8 cellular contexts compared by ENCODE assay signal in the genomic region with DNA sequence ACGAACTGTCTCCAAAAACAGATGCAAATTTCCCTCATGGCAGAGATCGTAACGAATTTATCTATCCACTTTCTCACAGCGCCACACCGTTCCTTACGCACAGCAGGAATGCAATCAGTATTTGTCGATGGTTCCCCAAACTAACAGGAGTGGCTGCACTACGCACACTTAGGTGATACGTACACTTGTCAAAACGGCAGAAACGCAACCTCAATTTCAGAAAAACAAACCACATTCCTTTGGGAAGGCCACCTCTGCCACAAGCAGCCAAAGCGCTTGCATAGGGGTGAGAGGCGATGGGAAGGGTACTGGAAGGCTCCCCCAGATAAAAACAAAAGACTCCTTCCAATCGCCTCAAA. TPM values are rescaled to one million over a fixed set of nuclear protein-coding genes. Genes with fewer than 3 reads are reported as not detected.
A peak's percentile ranks its signal among the peaks of the same experiment; 100 is the strongest.
DNase-seq lines count a peak whose midpoint lies in the region; ATAC-seq and TF ChIP-seq lines count a peak whose summit lies in the region.

No MANE protein-coding gene starts in this region.

- H3K9me3 ChIP-seq in iPS-18c (ENCODE audit: control insufficient read depth, insufficient read depth, low read length) (no peaks in the 10 kb centered on the region), skeletal muscle tissue (ENCODE audit: control insufficient read depth in 3 of 3, low read length in 3 of 3) (no peaks in the 10 kb centered on the region)

- H3K27ac Mint-ChIP-seq in activated T-cell treated with anti-CD3 and anti-CD28 coated beads, Interleukin-2, amount 50 U/mL, for 72 hours = peak overlapping the region; percentile 88

- no peak for TF ChIP-seq CTCF in astrocyte of the spinal cord (IDR thresholded peaks at IDR 0.05; ENCODE audit: low read depth, low read length)

- in situ Hi-C loops in astrocyte of the spinal cord (cut with HindIII; ENCODE audit: low sequenced_read_pairs) = no loop called here

- H3K27ac ChIP-seq in skeletal muscle tissue (ENCODE audit: low read depth, low read length) = peak overlapping the region; percentile 90

- DNase-seq in activated T-cell treated with anti-CD3 and anti-CD28 coated beads, Interleukin-2, amount 50 U/mL, for 72 hours = no peak
- no peak for DNase-seq in activated T-cell treated with anti-CD3 and anti-CD28 coated beads, Interleukin-2, amount 50 U/mL, for 48 hours
- DNase-seq in NCI-H2171 (lab: John Stamatoyannopoulos, UW) (peak; percentile 23), astrocyte of the spinal cord (ENCODE audit: low read depth, low spot score) (peak; percentile 44), activated gamma-delta T cell (lab: John Stamatoyannopoulos, UW) (no peak)

- peaks cover 15 to 31% (median 16%) of the 10 kb centered on the region in 3 donors for H3K4me1 ChIP-seq in skeletal muscle tissue (ENCODE audit: control insufficient read depth in 3 of 3, insufficient read depth in 3 of 3, low read length in 3 of 3)

- no peaks in the 10 kb centered on the region for H3K9me3 Mint-ChIP-seq in activated T-cell treated with anti-CD3 and anti-CD28 coated beads, Interleukin-2, amount 50 U/mL, for 72 hours

- H3K27me3 ChIP-seq in skeletal muscle tissue (ENCODE audit: control insufficient read depth in 3 of 3, insufficient read depth in 3 of 3, low read length in 3 of 3) = no peaks in the 10 kb centered on the region

- peak overlapping the region; percentile 94 to 97 (median 95) for H3K9ac ChIP-seq in skeletal muscle tissue (ENCODE audit: low read depth in 1 of 3, low read length in 3 of 3)

- no peaks in the 10 kb centered on the region for H3K27me3 Mint-ChIP-seq in activated T-cell treated with anti-CD3 and anti-CD28 coated beads, Interleukin-2, amount 50 U/mL, for 72 hours (ENCODE audit: low read depth)

- no peaks in the 10 kb centered on the region for H3K36me3 ChIP-seq in skeletal muscle tissue (ENCODE audit: control insufficient read depth in 3 of 3, insufficient read depth in 3 of 3, low read length in 3 of 3)

- peak overlapping the region; percentile 86 to 95 for H3K4me3 Mint-ChIP-seq in activated T-cell treated with anti-CD3 and anti-CD28 coated beads, Interleukin-2, amount 50 U/mL, for 72 hours

- peaks cover 40% of the 10 kb centered on the region for H3K4me1 Mint-ChIP-seq in activated T-cell treated with anti-CD3 and anti-CD28 coated beads, Interleukin-2, amount 50 U/mL, for 72 hours (ENCODE audit: low read depth)

- H3K4me3 ChIP-seq in astrocyte of the spinal cord (ENCODE audit: low read depth, low read length) = peak overlapping the region; percentile 98
- H3K4me3 ChIP-seq in iPS-18c (ENCODE audit: insufficient read depth, low read depth, low read length) = peak overlapping the region; percentile 91
- peak overlapping the region; percentile 84 to 98 (median 97) for H3K4me3 ChIP-seq in skeletal muscle tissue (ENCODE audit: low read length in 3 of 3)

- ATAC-seq in activated T-cell treated with anti-CD3 and anti-CD28 coated beads, Interleukin-2, amount 50 U/mL, for 72 hours (replicated peaks in 1 of 2) = peak; percentile 12 to 20
- peak; percentile 18 for ATAC-seq in HG02840 (IDR thresholded peaks at IDR 0.05; ENCODE audit: low FRiP score, unreplicated experiment)

- peaks cover 3 to 5% of the 10 kb centered on the region in 2 donors for H3K36me3 Mint-ChIP-seq in activated T-cell treated with anti-CD3 and anti-CD28 coated beads, Interleukin-2, amount 50 U/mL, for 72 hours (ENCODE audit: insufficient read depth in 2 of 2)

RNA-seq across cellular contexts. Expression of gene MDN1, which starts 0.6 kb away (rescaled TPM):
- total RNA-seq in activated T-cell treated with anti-CD3 and anti-CD28 coated beads, Interleukin-2, amount 50 U/mL, for 72 hours = 10 to 100 TPM; 41.0 to 48.2 TPM
- 30.8 TPM for total RNA-seq in skeletal muscle tissue

RNA-seq across cellular contexts. Expression of gene CASP8AP2, which starts 10.7 kb away (rescaled TPM):
- 10 to 100 TPM; 27.2 to 36.1 TPM for total RNA-seq in activated T-cell treated with anti-CD3 and anti-CD28 coated beads, Interleukin-2, amount 50 U/mL, for 72 hours
- 7.3 TPM for total RNA-seq in skeletal muscle tissue

Comparison
In these comparisons a context has a peak if more than half of its experiments do, and no peak if none do; other contexts are left out.
1. DNase-seq: peak in NCI-H2171 (single experiment) and astrocyte of the spinal cord (single experiment); none in activated T-cell treated with anti-CD3 and anti-CD28 coated beads, Interleukin-2, amount 50 U/mL, for 72 hours (0 of 2), activated T-cell treated with anti-CD3 and anti-CD28 coated beads, Interleukin-2, amount 50 U/mL, for 48 hours (0 of 2) and activated gamma-delta T cell (single experiment).
2. Peak in every context shown above with its lines, with median percentiles within 50 percentile points of each other: H3K4me3 ChIP-seq.